Comparison of ENCODE assay signal across 11 cellular contexts in genomic region chr2:56444339-56444738, GRCh38.
DNase-seq lines count a peak whose midpoint lies in the region; TF ChIP-seq lines count a peak whose summit lies in the region.
"Had no signal": no experiment of that assay in that cellular context is flagged by ENCODE, and none has a peak within 500 bp of the region (broad histone marks: within the 10 kb centered on the region; RNA-seq: fewer than 3 reads in every experiment).

No MANE protein-coding gene starts in this region.

- H3K79me2 ChIP-seq in mesendoderm (ENCODE audit: control insufficient read depth, insufficient read depth, low read length): no peaks in the 10 kb centered on the region

- H3K4ac ChIP-seq in mesendoderm (ENCODE audit: low read depth, low read length): no peak overlapping the region

- H2BK120ac ChIP-seq in mesendoderm (ENCODE audit: low read depth, low read length): no peak overlapping the region

- TF ChIP-seq EP300 in ovary (IDR thresholded peaks at IDR 0.05): no peak

- H2BK5ac ChIP-seq in mesendoderm (ENCODE audit: low read length): no peak overlapping the region

- H3K36me3 ChIP-seq in mesendoderm (ENCODE audit: control insufficient read depth, insufficient read depth, low read length) (no peaks in the 10 kb centered on the region), ovary (no peaks in the 10 kb centered on the region)

- no CpG with 5 or more reads among the region's 4 CpGs for WGBS in mesendoderm (ENCODE audit: extremely low coverage, insufficient coverage, low lambda C conversion rate)
- WGBS in ovary, 3 donors: 75 to 81% (median 76%) methylated on average over 4 of the region's 4 CpGs

- no peak overlapping the region for H4K5ac ChIP-seq in mesendoderm (ENCODE audit: low read length)

- no peak overlapping the region for H2AK5ac ChIP-seq in mesendoderm (ENCODE audit: low read length)

- intact Hi-C loops in ovary (cut with DNase I): no loop called here

- no peak overlapping the region for H3K23ac ChIP-seq in mesendoderm (ENCODE audit: low read length)

- no peaks in the 10 kb centered on the region for H3K79me1 ChIP-seq in mesendoderm (ENCODE audit: low read length)

- H3K9me3 ChIP-seq in ovary: no peaks in the 10 kb centered on the region

- TF ChIP-seq CTCF in GM10266 (IDR thresholded peaks at IDR 0.05; ENCODE audit: control insufficient read depth, insufficient read depth, low read depth, missing control alignments) (no peak), ovary (IDR thresholded peaks at IDR 0.05) (no peak)

- no peak overlapping the region for H4K8ac ChIP-seq in mesendoderm (ENCODE audit: low read depth, low read length)

- no peaks in the 10 kb centered on the region for H3K27me3 ChIP-seq in mesendoderm (ENCODE audit: insufficient read depth, low read length, poor library complexity)
- H3K27me3 ChIP-seq in ovary: no peaks in the 10 kb centered on the region

- H3K4me1 ChIP-seq in mesendoderm (ENCODE audit: control insufficient read depth, low read depth, low read length): no peaks in the 10 kb centered on the region
- H3K4me1 ChIP-seq in ovary (ENCODE audit: insufficient read depth): no peaks in the 10 kb centered on the region

- no peak for TF ChIP-seq POLR2A in ovary (IDR thresholded peaks at IDR 0.05)

- H3K56ac ChIP-seq in mesendoderm (ENCODE audit: low read length): no peak overlapping the region

- DNase-seq in DMS53 treated with DMSO at 0.1 percent for 48 hours (lab: John Stamatoyannopoulos, UW; ENCODE audit: unreplicated experiment) (peak; percentile 54), NCI-H1092 (lab: John Stamatoyannopoulos, UW) (peak; percentile 1), RKO (ENCODE audit: low spot score) (peak; percentile 4), mesendoderm (peak; percentile 30), GM10266 (ENCODE audit: extremely low spot score) (no peak), cerebellar cortex (ENCODE audit: low spot score) (no peak), ovary (no peak)
- no peak for DNase-seq in stimulated activated naive CD4-positive, alpha-beta T cell (lab: John Stamatoyannopoulos, UW)
- DNase-seq: midbrain had no signal

- no peak overlapping the region for H3K4me2 ChIP-seq in mesendoderm (ENCODE audit: low read length)

- no peak overlapping the region for H3K18ac ChIP-seq in mesendoderm (ENCODE audit: low read length)

- H3K27ac ChIP-seq in mesendoderm (ENCODE audit: low read depth, low read length) (no peak overlapping the region), ovary (no peak overlapping the region)
- H3K27ac ChIP-seq: RWPE1 had no signal

- H2BK15ac ChIP-seq in mesendoderm (replicated peaks; ENCODE audit: low read depth): no peak overlapping the region

- no peak overlapping the region for H3K9ac ChIP-seq in mesendoderm (ENCODE audit: low read length)

- H3K4me3 ChIP-seq in mesendoderm (ENCODE audit: low read length): no peak overlapping the region
- H3K4me3 ChIP-seq in ovary: no peak overlapping the region
- H3K4me3 ChIP-seq: K562 had no signal

Comparison
In these comparisons a context has a peak if more than half of its experiments do, and no peak if none do; other contexts are left out.
1. DNase-seq: peak in DMS53 treated with DMSO at 0.1 percent for 48 hours (single experiment), NCI-H1092 (single experiment), RKO (single experiment) and mesendoderm (single experiment); none in GM10266 (single experiment), cerebellar cortex (single experiment), stimulated activated naive CD4-positive, alpha-beta T cell (0 of 6) and ovary (0 of 5).